24 cellular contexts compared by ENCODE assay signal in genomic region chr12:132312516-132312915, GRCh38. TPM values are rescaled to one million over a fixed set of nuclear protein-coding genes. Genes with fewer than 3 reads are reported as not detected.
DNase-seq lines count a peak whose midpoint lies in the region; ATAC-seq, FAIRE-seq and TF ChIP-seq lines count a peak whose summit lies in the region.
"Had no signal": no experiment of that assay in that cellular context is flagged by ENCODE, and none has a peak within 500 bp of the region (broad histone marks: within the 10 kb centered on the region; RNA-seq: fewer than 3 reads in every experiment).

No MANE protein-coding gene starts in this region.

- ATAC-seq in Right ventricle myocardium inferior (no peak), left cardiac atrium (no peak), RWPE2 (ENCODE audit: low read depth) (no peak)
- ATAC-seq: A549; CD8-positive, alpha-beta T cell had no signal

- H3K4me1 ChIP-seq in left ventricle myocardium inferior, result no peaks in the 10 kb centered on the region
- no peaks in the 10 kb centered on the region for H3K4me1 ChIP-seq in right atrium auricular region
- H3K4me1 ChIP-seq in RWPE2 (ENCODE audit: insufficient read depth, poor library complexity, severe bottlenecking), result no peaks in the 10 kb centered on the region
- H3K4me1 ChIP-seq in kidney (ENCODE audit: control insufficient read depth in 1 of 2, insufficient read depth in 1 of 2, low read depth in 1 of 2, low read length in 2 of 2), result no peaks in the 10 kb centered on the region
- H3K4me1 ChIP-seq: A549, Caco-2 had no signal

- H3K36me3 ChIP-seq in left ventricle myocardium inferior, result no peaks in the 10 kb centered on the region
- H3K36me3 ChIP-seq in right atrium auricular region, result no peaks in the 10 kb centered on the region
- no peaks in the 10 kb centered on the region for H3K36me3 ChIP-seq in RWPE2 (ENCODE audit: low read depth)
- H3K36me3 ChIP-seq in kidney (ENCODE audit: control insufficient read depth in 1 of 2, insufficient read depth in 2 of 2, low read length in 2 of 2), result no peaks in the 10 kb centered on the region

- H3K27ac ChIP-seq in left ventricle myocardium inferior (replicated peaks) (no peak overlapping the region), right atrium auricular region (no peak overlapping the region), RWPE2 (ENCODE audit: poor library complexity, severe bottlenecking) (no peak overlapping the region), kidney (ENCODE audit: low read depth in 2 of 2, low read length in 2 of 2) (no peak overlapping the region)
- H3K27ac ChIP-seq: 22Rv1; A549; BLaER1 treated with 17β-estradiol and CSF1 and Interleukin-3, amounts not matched to agents 10 nM and 100 nM; C4-2B had no signal

- H3K9ac ChIP-seq in kidney (ENCODE audit: low read length in 2 of 2), result no peak overlapping the region
- H3K9ac ChIP-seq: BLaER1 treated with 17β-estradiol and CSF1 and Interleukin-3, amounts not matched to agents 10 nM and 100 nM had no signal

- peak; percentile 56 for DNase-seq in Right ventricle myocardium inferior (ENCODE audit: missing footprints)
- DNase-seq in left ventricle myocardium inferior, result no peak
- peak; percentile 6 for DNase-seq in left cardiac atrium
- no peak for DNase-seq in right atrium auricular region (ENCODE audit: low spot score)
- DNase-seq in RWPE2 (ENCODE audit: low spot score), result peak; percentile 42
- DNase-seq in kidney, result peak; percentile 52
- DNase-seq in hypothalamus (lab: John Stamatoyannopoulos, UW), result no peak
- DNase-seq in NCI-H446 (lab: John Stamatoyannopoulos, UW), result no peak
- DNase-seq: AML-193; Caco-2; Calu3; CD4-positive, alpha-beta T cell; CD8-positive, alpha-beta T cell; DMS79 treated with DMSO at 0.1 percent for 48 hours; GF-D8 had no signal

- H3K27me3 ChIP-seq in left ventricle myocardium inferior (ENCODE audit: low read depth) (peaks cover 60% of the 10 kb centered on the region), right atrium auricular region (no peaks in the 10 kb centered on the region), RWPE2 (ENCODE audit: insufficient read depth, poor library complexity, severe bottlenecking) (peaks cover 1% of the 10 kb centered on the region)

- intact Hi-C loops in Right ventricle myocardium inferior (cut with DNase I) (no loop called here), left ventricle myocardium inferior (cut with micrococcal nuclease) (no loop called here), left cardiac atrium (cut with DNase I) (no loop called here), kidney (cut with DNase I) (no loop called here)

- TF ChIP-seq CTCF in left ventricle myocardium inferior (IDR thresholded peaks at IDR 0.05; ENCODE audit: borderline replicate concordance), result no peak
- no peak for TF ChIP-seq CTCF in right atrium auricular region (IDR thresholded peaks at IDR 0.05)
- no peak for TF ChIP-seq CTCF in RWPE2 (IDR thresholded peaks at IDR 0.05; ENCODE audit: poor library complexity, severe bottlenecking)
- no peak for TF ChIP-seq CTCF in kidney (IDR thresholded peaks at IDR 0.05; ENCODE audit: borderline replicate concordance, extremely low read depth, insufficient read depth)

- H3K4me3 ChIP-seq in left ventricle myocardium inferior (no peak overlapping the region), right atrium auricular region (no peak overlapping the region), RWPE2 (ENCODE audit: severe bottlenecking) (no peak overlapping the region), kidney (ENCODE audit: low read length in 2 of 2) (no peak overlapping the region)
- H3K4me3 ChIP-seq: A549; BLaER1 treated with 17β-estradiol and CSF1 and Interleukin-3, amounts not matched to agents 10 nM and 100 nM had no signal

- FAIRE-seq in kidney (lab: Jason Lieb, UNC), result no peak
- FAIRE-seq: A549, D721Med, G401.6, GM12891, GM19239 had no signal

- H3K9me3 ChIP-seq in left ventricle myocardium inferior (replicated peaks) (peaks cover 35% of the 10 kb centered on the region), right atrium auricular region (peaks cover 0 to 25% of the 10 kb centered on the region in 2 donors), RWPE2 (ENCODE audit: severe bottlenecking) (peaks cover 5% of the 10 kb centered on the region), kidney (ENCODE audit: control insufficient read depth in 1 of 2, low read length in 2 of 2) (peaks cover 0 to 11% of the 10 kb centered on the region in 2 donors)

RNA-seq across cellular contexts. Expression of gene GALNT9, which starts 16.9 kb away (rescaled TPM):
- total RNA-seq in Right ventricle myocardium inferior, result not detected
- total RNA-seq in left ventricle myocardium inferior, result not detected
- 1 to 10 TPM; 2.6 to 2.7 TPM for total RNA-seq in left cardiac atrium
- 10 to 100 TPM in 1 of 2 donors, 1 to 10 TPM in 1; 4.0 to 10.8 TPM for total RNA-seq in right atrium auricular region
- 20.7 TPM for total RNA-seq in kidney
- 4.8 TPM for polyA plus RNA-seq in kidney (ENCODE audit: insufficient read depth, low read depth, low replicate concordance)
- total RNA-seq: CD4-positive, alpha-beta T cell; CD8-positive, alpha-beta T cell had no signal
- polyA plus RNA-seq: BJ had no signal

Comparison
In these comparisons a context has a peak if more than half of its experiments do, and no peak if none do; other contexts are left out.
1. DNase-seq: peak in Right ventricle myocardium inferior (single experiment), left cardiac atrium (single experiment), RWPE2 (single experiment) and kidney (single experiment); none in left ventricle myocardium inferior (single experiment), right atrium auricular region (single experiment), hypothalamus (0 of 51) and NCI-H446 (0 of 2).